ENCODE assay signal across 8 cellular contexts in the genomic region with DNA sequence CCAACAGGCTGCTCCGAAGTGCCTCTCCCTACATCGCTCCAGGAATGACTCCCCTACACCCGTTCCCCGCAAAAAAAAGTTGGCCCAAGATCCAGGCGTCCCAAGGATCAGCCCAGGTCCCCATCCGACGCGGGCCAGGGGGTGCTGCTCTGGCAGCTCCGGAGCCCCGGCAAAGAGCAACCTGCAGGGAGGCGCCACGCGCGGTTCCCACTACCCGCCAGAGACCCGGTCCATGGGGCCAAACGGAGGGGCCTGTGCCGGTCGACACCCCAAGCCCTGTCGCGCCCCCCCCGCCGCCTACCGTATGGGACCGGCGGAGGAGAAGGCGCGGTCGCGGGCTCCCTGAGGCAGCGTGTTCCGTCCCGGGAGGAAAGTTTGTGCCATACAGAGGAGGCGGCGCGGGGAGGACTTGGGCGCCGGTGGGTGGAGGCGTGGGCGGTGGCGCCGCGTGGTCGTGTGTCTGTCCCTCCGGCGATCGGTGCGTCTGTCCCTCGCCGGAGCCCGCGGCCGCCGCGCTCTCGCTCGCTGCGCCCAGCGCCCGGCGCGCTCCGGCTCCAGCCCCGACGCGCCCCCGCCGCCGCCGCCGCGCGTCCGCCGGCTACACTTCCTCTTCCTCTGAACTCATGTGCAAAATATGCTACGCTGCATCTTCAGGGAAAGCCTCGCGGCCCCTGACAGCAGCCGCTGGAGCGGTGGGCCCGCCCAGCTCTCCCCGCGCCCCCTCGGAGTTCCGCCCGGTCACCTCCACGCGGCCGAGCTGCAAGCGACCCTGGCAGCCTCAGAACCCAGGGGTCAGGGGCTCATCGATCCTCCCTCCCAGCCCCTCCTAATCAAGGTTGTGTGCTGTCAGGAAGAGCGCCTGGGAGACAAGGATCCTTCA. TPM values are rescaled to one million over a fixed set of nuclear protein-coding genes. Genes with fewer than 3 reads are reported as not detected.
DNase-seq lines count a peak whose midpoint lies in the region; ATAC-seq, FAIRE-seq and TF ChIP-seq lines count a peak whose summit lies in the region.

A gene with protein sequence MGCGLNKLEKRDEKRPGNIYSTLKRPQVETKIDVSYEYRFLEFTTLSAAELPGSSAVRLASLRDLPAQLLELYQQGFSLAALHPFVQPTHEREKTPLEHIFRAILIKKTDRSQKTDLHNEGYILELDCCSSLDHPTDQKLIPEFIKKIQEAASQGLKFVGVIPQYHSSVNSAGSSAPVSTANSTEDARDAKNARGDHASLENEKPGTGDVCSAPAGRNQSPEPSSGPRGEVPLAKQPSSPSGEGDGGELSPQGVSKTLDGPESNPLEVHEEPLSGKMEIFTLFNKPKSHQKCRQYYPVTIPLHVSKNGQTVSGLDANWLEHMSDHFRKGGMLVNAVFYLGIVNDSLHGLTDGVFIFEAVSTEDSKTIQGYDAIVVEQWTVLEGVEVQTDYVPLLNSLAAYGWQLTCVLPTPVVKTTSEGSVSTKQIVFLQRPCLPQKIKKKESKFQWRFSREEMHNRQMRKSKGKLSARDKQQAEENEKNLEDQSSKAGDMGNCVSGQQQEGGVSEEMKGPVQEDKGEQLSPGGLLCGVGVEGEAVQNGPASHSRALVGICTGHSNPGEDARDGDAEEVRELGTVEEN (minus strand): TSS at position 559 of the 880 bp plus-strand sequence. CDS start 19,830 bp downstream, outside the sequence.

- no peak for FAIRE-seq in frontal cortex (lab: Jason Lieb, UNC)

- H3K36me3 ChIP-seq in neutrophil, result no peaks in the 10 kb centered on the region

- peak within 1 kb of the TSS; percentile 47 to 70 for H3K4me3 ChIP-seq in neutrophil (ENCODE audit: low read depth in 1 of 2, low read length in 1 of 2)

- DNase-seq in GM19238 (ENCODE audit: insufficient read length, low spot score) (peak; percentile 22), frontal cortex (ENCODE audit: low spot score in 2 of 2) (peak; percentile 52 to 54), ureter (ENCODE audit: low spot score) (peak; percentile 49)
- DNase-seq in activated effector memory CD4-positive, alpha-beta T cell treated with anti-CD3 and anti-CD28 coated beads, Interleukin-2, amount 50 U/mL, for 16 hours, result peak; percentile 81

- TF ChIP-seq CTCF in 22Rv1 (IDR thresholded peaks at IDR 0.05), result peak; percentile 5; the same call in 1 of the 2 replicates
- no peak for TF ChIP-seq CTCF in neutrophil (IDR thresholded peaks at IDR 0.05)

- ATAC-seq in HG02840 (IDR thresholded peaks at IDR 0.05; ENCODE audit: low FRiP score, unreplicated experiment), result no peak

- peaks cover 27% of the 10 kb centered on the region for H3K27me3 ChIP-seq in neutrophil

- no peak within 1 kb of the TSS for H3K27ac ChIP-seq in 22Rv1
- H3K27ac ChIP-seq in neutrophil, result no peak within 1 kb of the TSS

- no peaks in the 10 kb centered on the region for H3K9me3 ChIP-seq in neutrophil

- TF ChIP-seq POLR2A in Raji (IDR thresholded peaks at IDR 0.05; ENCODE audit: insufficient read depth, low read depth, low read length), result peak; percentile 67; the same call in 1 of the 2 replicates

- peaks cover 22 to 26% of the 10 kb centered on the region in 2 experiments for H3K4me1 ChIP-seq in neutrophil (ENCODE audit: control insufficient read depth in 1 of 2, insufficient read depth in 1 of 2, low read depth in 1 of 2, low read length in 1 of 2)

RNA-seq across cellular contexts. Expression of the gene that starts here (rescaled TPM):
- total RNA-seq in frontal cortex (11.0 TPM), ureter (24.4 TPM)

Comparison
In these comparisons a context has a peak if more than half of its experiments do, and no peak if none do; other contexts are left out.
1. DNase-seq: peak in every context shown above with its lines; median percentile 81 in activated effector memory CD4-positive, alpha-beta T cell treated with anti-CD3 and anti-CD28 coated beads, Interleukin-2, amount 50 U/mL, for 16 hours; 53 in frontal cortex; 49 in ureter; 22 in GM19238.